25 cellular contexts compared by ENCODE assay signal in genomic region chr16:87693827-87694226, GRCh38.
"Had no signal": no experiment of that assay in that cellular context is flagged by ENCODE, and none has a peak within 500 bp of the region (broad histone marks: within the 10 kb centered on the region; RNA-seq: fewer than 3 reads in every experiment).

No MANE protein-coding gene starts in this region.

- DNase-seq: Karpas-422, KG1, MG63, NCI-H1092, NCI-H1105 treated with DMSO at 0.1 percent for 48 hours, NCI-H1417 treated with DMSO at 0.1 percent for 48 hours, NCI-H146, NCI-H1694 treated with DMSO at 0.1 percent for 48 hours, NCI-H2029, NCI-H2081 treated with DMSO at 0.1 percent for 48 hours, NCI-H2171, NCI-H226, NCI-H446, NCI-H510A, NCI-H524 treated with DMSO at 0.1 percent for 48 hours, NCI-H69, NCI-H774, PC-3, SHP77, SJCRH30 had no signal

- H3K9me3 ChIP-seq: MG63, SJCRH30 had no signal

- H3K27ac ChIP-seq: HL-60, RWPE1, SJCRH30 had no signal

- H3K27me3 ChIP-seq: MG63, SJCRH30 had no signal

- ATAC-seq: Panc1, PC-3, SK-N-SH treated with all-trans-retinoic acid at 6 μM for 48 hours had no signal

- H3K4me3 ChIP-seq: MG63, SJCRH30 had no signal

- H3K36me3 ChIP-seq: MG63, SJCRH30 had no signal

- FAIRE-seq: HTR-8/SVneo had no signal
